9 cellular contexts compared by ENCODE assay signal in genomic region chr6:24931752-24932691, GRCh38. TPM values are rescaled to one million over a fixed set of nuclear protein-coding genes. Genes with fewer than 3 reads are reported as not detected.
DNase-seq lines count a peak whose midpoint lies in the region; ATAC-seq and TF ChIP-seq lines count a peak whose summit lies in the region.
"Had no signal": no experiment of that assay in that cellular context is flagged by ENCODE, and none has a peak within 500 bp of the region (broad histone marks: within the 10 kb centered on the region; RNA-seq: fewer than 3 reads in every experiment).

No MANE protein-coding gene starts in this region.

- peak overlapping the region in 1 of 2 experiments; percentile 17; a peak in 1 of 4 replicates for H3K27ac ChIP-seq in SK-N-SH (ENCODE audit: low read depth in 2 of 2, low read length in 1 of 2)

- peak overlapping the region; percentile 97 for H3K27ac Mint-ChIP-seq in memory B cell

- peak; percentile 27 for DNase-seq in ELR (ENCODE audit: low read depth)
- peak; percentile 26 for DNase-seq in H4 (ENCODE audit: low spot score)
- no peak for DNase-seq in SK-N-SH
- no peak for DNase-seq in memory B cell (ENCODE audit: low spot score in 2 of 2)
- no peak for DNase-seq in BE2C
- DNase-seq in mesenteric fat pad (ENCODE audit: low spot score): no peak
- DNase-seq in Ammon's horn (ENCODE audit: low spot score): no peak
- no peak for DNase-seq in NCI-H187 (lab: John Stamatoyannopoulos, UW)

- WGBS in SK-N-SH (ENCODE audit: low lambda C conversion rate): 55% methylated on average over 7 of the region's 7 CpGs

- no peaks in the 10 kb centered on the region for H3K36me3 ChIP-seq in SK-N-SH (replicated peaks in 1 of 2; ENCODE audit: control insufficient read depth in 1 of 2, insufficient read depth in 2 of 2, low read length in 1 of 2)
- no peaks in the 10 kb centered on the region for H3K36me3 ChIP-seq in BE2C

- H3K27me3 Mint-ChIP-seq in memory B cell: no peaks in the 10 kb centered on the region

- H3K4me1 Mint-ChIP-seq in memory B cell: peaks cover 26% of the 10 kb centered on the region

- no peaks in the 10 kb centered on the region for H3K79me2 ChIP-seq in SK-N-SH (ENCODE audit: insufficient read depth)

- H3F3A ChIP-seq in SK-N-SH (replicated peaks; ENCODE audit: insufficient read depth): peaks cover 16% of the 10 kb centered on the region

- H2AFZ ChIP-seq in SK-N-SH (ENCODE audit: low read depth): no peak overlapping the region

- peak; percentile 23 for ATAC-seq in memory B cell (ENCODE audit: low read depth)

- TF ChIP-seq CTCF in SK-N-SH (IDR thresholded peaks at IDR 0.05): no peak
- TF ChIP-seq CTCF in BE2C (IDR thresholded peaks at IDR 0.05; ENCODE audit: low read depth, low read length): no peak

- no peak overlapping the region for H3K9ac ChIP-seq in SK-N-SH

- CTCF ChIA-PET in SK-N-SH (lab: Yijun Ruan, JAX): interaction anchor here (0.7 to 2.0 kb wide), 3 partner anchors 60 to 858 kb away, joined by 3 to 6 read pairs (median 3); no protein-coding TSS in a partner anchor

- H3K4me3 ChIP-seq in SK-N-SH (ENCODE audit: low read depth in 2 of 2, low read length in 1 of 2) (no peak overlapping the region), BE2C (ENCODE audit: low read depth, low read length) (no peak overlapping the region)

- peak overlapping the region; percentile 7; the same call in 1 of the 2 replicates for H3K4me2 ChIP-seq in SK-N-SH

- POLR2A ChIA-PET in SK-N-SH (lab: Yijun Ruan, JAX): no interaction called here

- H3K4me3 Mint-ChIP-seq in memory B cell: peak overlapping the region; percentile 89

- no peaks in the 10 kb centered on the region for H3K9me2 ChIP-seq in SK-N-SH

- H3K9me3 ChIP-seq in SK-N-SH (no peaks in the 10 kb centered on the region), BE2C (no peaks in the 10 kb centered on the region)

- TF ChIP-seq EP300 in SK-N-SH (IDR thresholded peaks at IDR 0.05; ENCODE audit: borderline replicate concordance in 1 of 2, low read depth in 1 of 2, low read length in 1 of 2): no peak

- no peak for TF ChIP-seq RAD21 in SK-N-SH (IDR thresholded peaks at IDR 0.05; ENCODE audit: low read length)

- no peaks in the 10 kb centered on the region for H3K27me3 ChIP-seq in SK-N-SH (ENCODE audit: insufficient read depth)
- no peaks in the 10 kb centered on the region for H3K27me3 ChIP-seq in BE2C

- peaks cover 52% of the 10 kb centered on the region for H3K36me3 Mint-ChIP-seq in memory B cell

- peaks cover 4% of the 10 kb centered on the region for H3K9me3 Mint-ChIP-seq in memory B cell

- H3K4me1 ChIP-seq in SK-N-SH (ENCODE audit: control insufficient read depth in 1 of 2, insufficient read depth in 2 of 2, low read depth in 1 of 2, low read length in 1 of 2) (peaks cover 9 to 26% of the 10 kb centered on the region in 2 experiments; a peak in 3 of 4 replicates), BE2C (peaks cover 8% of the 10 kb centered on the region)

- no peaks in the 10 kb centered on the region for H4K20me1 ChIP-seq in SK-N-SH (ENCODE audit: insufficient read depth)

TF ChIP-seq in SK-N-SH, 30 proteins besides CTCF, POLR2A, EP300 and RAD21:
- TF ChIP-seq FOSL2 (IDR thresholded peaks at IDR 0.05; ENCODE audit: borderline replicate concordance, low read depth): 0 out of 2 replicates have a peak, but pooled peaks have one; percentile 20
- TF ChIP-seq USF1 (IDR thresholded peaks at IDR 0.05; ENCODE audit: borderline replicate concordance, low read depth): no peak
- TF ChIP-seq JUND (IDR thresholded peaks at IDR 0.05): 0 out of 2 replicates have a peak, but pooled peaks have one; percentile 26
- TF ChIP-seq ZBTB33 (IDR thresholded peaks at IDR 0.05; ENCODE audit: borderline replicate concordance, low read depth): no peak
- 0 out of 2 replicates have a peak, but pooled peaks have one; percentile 7 for TF ChIP-seq TCF12 (IDR thresholded peaks at IDR 0.05)
- TF ChIP-seq ELF1 (IDR thresholded peaks at IDR 0.05): no peak

RNA-seq across cellular contexts. Expression of gene RIPOR2, which starts 3.7 kb away (rescaled TPM):
- not detected in 2 replicates for total RNA-seq in H4 (2014; rRNA removed; shearing (Covaris generic))
- polyA plus RNA-seq in SK-N-SH (2012; rRNA removed): 0.05 TPM in 2 replicates
- polyA plus RNA-seq in SK-N-SH (2012; cell fraction: cytosol; rRNA removed): 0.05 and 0.10 TPM in 2 replicates
- polyA plus RNA-seq in SK-N-SH (2012; cell fraction: nucleus; rRNA removed): 0.05 and 0.13 TPM in 2 replicates
- polyA plus RNA-seq in BE2C (2012; ENCODE audit: insufficient read depth, insufficient read length, low read depth): not detected
- total RNA-seq in mesenteric fat pad: 28.2 TPM
- total RNA-seq: glomerular endothelial cell had no signal

Comparison
In these comparisons a context has a peak if more than half of its experiments do, and no peak if none do; other contexts are left out.
1. DNase-seq: peak in ELR (single experiment) and H4 (single experiment); none in SK-N-SH (single experiment), memory B cell (0 of 2), BE2C (single experiment), mesenteric fat pad (single experiment), Ammon's horn (single experiment) and NCI-H187 (0 of 2).
2. RNA of gene RIPOR2, which starts 3.7 kb away (total RNA-seq): 28.2 TPM in mesenteric fat pad (single experiment); not detected in H4; every median in the first group is over 10 times any median in the second.